ENCODE assay signal across 2 cellular contexts in genomic region chr7:116807011-116807560, GRCh38.
TF ChIP-seq lines count a peak whose summit lies in the region.

No MANE protein-coding gene starts in this region.

TF ChIP-seq in HEK293, 187 proteins besides CTCF, POLR2A, EP300 and RAD21 (continued from another document):
- peak; percentile 83 for TF ChIP-seq SCRT2 (tag by site-specific recombination; IDR thresholded peaks at IDR 0.05)
- TF ChIP-seq ZNF747 (tag by site-specific recombination; IDR thresholded peaks at IDR 0.05): no peak
- TF ChIP-seq PRDM10 (tag by site-specific recombination; IDR thresholded peaks at IDR 0.05): no peak
- TF ChIP-seq PRDM1 (tag by site-specific recombination; IDR thresholded peaks at IDR 0.05): 0 out of 2 replicates have a peak, but pooled peaks have one; percentile 7

TF ChIP-seq in K562, 482 proteins besides CTCF, POLR2A, EP300 and RAD21 (continued from another document):
- TF ChIP-seq ZNF512 (tag; IDR thresholded peaks at IDR 0.05): 0 out of 2 replicates have a peak, but pooled peaks have one; percentile 19
